Comparison of ENCODE assay signal across 14 cellular contexts in genomic region chr1:41532206-41532975, GRCh38. TPM values are rescaled to one million over a fixed set of nuclear protein-coding genes. Genes with fewer than 3 reads are reported as not detected.
"Had no signal": no experiment of that assay in that cellular context is flagged by ENCODE, and none has a peak within 500 bp of the region (broad histone marks: within the 10 kb centered on the region; RNA-seq: fewer than 3 reads in every experiment).

No MANE protein-coding gene starts in this region.

- H3K36me3 Mint-ChIP-seq: type B pancreatic cell had no signal

- H3K4me3 Mint-ChIP-seq: neural progenitor cell, type B pancreatic cell had no signal

- H3K9me3 Mint-ChIP-seq: neural progenitor cell, type B pancreatic cell had no signal

- DNase-seq: activated CD4-positive, alpha-beta T cell treated with anti-CD3 and anti-CD28 coated beads for 48 hours; anterior cingulate cortex; glutamatergic neuron; mesenchymal stem cell; retina; RPMI8226; substantia nigra; T1000 had no signal

- H3K27ac Mint-ChIP-seq: neural progenitor cell, type B pancreatic cell had no signal

- FAIRE-seq: endometrium had no signal

RNA-seq across cellular contexts. Expression of gene EDN2, which starts 47.9 kb away (rescaled TPM):
- total RNA-seq: activated CD8-positive, alpha-beta memory T cell treated with anti-CD3 and anti-CD28 coated beads for 36 hours; fibroblast of villous mesenchyme; skeletal muscle tissue had no signal
